8 cellular contexts compared by ENCODE assay signal in genomic region chr22:43014062-43014875, GRCh38. TPM values are rescaled to one million over a fixed set of nuclear protein-coding genes. Genes with fewer than 3 reads are reported as not detected.
DNase-seq lines count a peak whose midpoint lies in the region; ATAC-seq and TF ChIP-seq lines count a peak whose summit lies in the region.

No MANE protein-coding gene starts in this region.

- no peaks in the 10 kb centered on the region for H3K27me3 Mint-ChIP-seq in activated T-cell treated with anti-CD3 and anti-CD28 coated beads, Interleukin-2, amount 50 U/mL, for 4 hours (ENCODE audit: low read depth)

- no peaks in the 10 kb centered on the region for H3K36me3 Mint-ChIP-seq in activated T-cell treated with anti-CD3 and anti-CD28 coated beads, Interleukin-2, amount 50 U/mL, for 4 hours (ENCODE audit: insufficient read depth)

- peak overlapping the region; percentile 94 for H3K4me3 Mint-ChIP-seq in activated T-cell treated with anti-CD3 and anti-CD28 coated beads, Interleukin-2, amount 50 U/mL, for 4 hours

- H3K36me3 ChIP-seq in MM.1S (replicated peaks; ENCODE audit: insufficient read depth, low read length) (no peaks in the 10 kb centered on the region), neutrophil (no peaks in the 10 kb centered on the region)

- peaks cover 33% of the 10 kb centered on the region for H3K79me2 ChIP-seq in MM.1S (ENCODE audit: low read length)

- H3K9ac ChIP-seq in MM.1S (ENCODE audit: low read length) = peak overlapping the region; percentile 53; the same call in 1 of the 2 replicates

- H3K9me3 ChIP-seq in MM.1S (replicated peaks; ENCODE audit: insufficient read depth, low read length) = no peaks in the 10 kb centered on the region
- no peaks in the 10 kb centered on the region for H3K9me3 ChIP-seq in neutrophil

- H4K20me1 ChIP-seq in MM.1S (ENCODE audit: insufficient read depth, low read length) = no peaks in the 10 kb centered on the region

- peaks cover 25% of the 10 kb centered on the region for H3K4me1 Mint-ChIP-seq in activated T-cell treated with anti-CD3 and anti-CD28 coated beads, Interleukin-2, amount 50 U/mL, for 4 hours (ENCODE audit: low read depth)

- TF ChIP-seq CTCF in AG04449 (IDR thresholded peaks at IDR 0.05; ENCODE audit: insufficient read depth, low read length, missing control alignments) = no peak
- TF ChIP-seq CTCF in MM.1S (IDR thresholded peaks at IDR 0.05; ENCODE audit: low read length) = no peak
- TF ChIP-seq CTCF in fibroblast of mammary gland (conservative IDR thresholded peaks at IDR 0.05; ENCODE audit: control insufficient read depth, insufficient read depth, low read depth, low read length) = no peak
- no peak for TF ChIP-seq CTCF in neutrophil (IDR thresholded peaks at IDR 0.05)

- DNase-seq in AG04449 (ENCODE audit: low read depth, low spot score) = no peak
- DNase-seq in MM.1S = peak; percentile 14
- DNase-seq in activated T-cell treated with anti-CD3 and anti-CD28 coated beads, Interleukin-2, amount 50 U/mL, for 4 hours = no peak
- DNase-seq in fibroblast of mammary gland (ENCODE audit: low read depth) = peak; percentile 30
- DNase-seq in amniotic stem cell (lab: John Stamatoyannopoulos, UW) = no peak

- no peaks in the 10 kb centered on the region for H3F3A ChIP-seq in MM.1S (ENCODE audit: insufficient read depth, low read length)

- CTCF ChIA-PET in AG04449 (lab: Yijun Ruan, JAX) = interaction anchor here (0.8 to 3.1 kb wide), 4 partner anchors 9 to 77 kb away, joined by 3 to 15 read pairs (median 8); no protein-coding TSS in a partner anchor

- H3K4me3 ChIP-seq in AG04449 (ENCODE audit: low read depth, low read length) = peak overlapping the region; percentile 83
- H3K4me3 ChIP-seq in MM.1S (ENCODE audit: low read length) = peak overlapping the region; percentile 86
- peak overlapping the region; percentile 80 for H3K4me3 ChIP-seq in fibroblast of mammary gland (ENCODE audit: control insufficient read depth, low read depth, low read length)
- H3K4me3 ChIP-seq in neutrophil (ENCODE audit: low read depth in 1 of 2, low read length in 1 of 2) = peak overlapping the region; percentile 81 to 95

- no peaks in the 10 kb centered on the region for H3K9me3 Mint-ChIP-seq in activated T-cell treated with anti-CD3 and anti-CD28 coated beads, Interleukin-2, amount 50 U/mL, for 4 hours

- H3K4me1 ChIP-seq in MM.1S (ENCODE audit: low read length) = 0 out of 2 replicates have a peak, but pooled peaks cover 4% of the 10 kb centered on the region
- H3K4me1 ChIP-seq in neutrophil (ENCODE audit: control insufficient read depth in 1 of 2, insufficient read depth in 1 of 2, low read depth in 1 of 2, low read length in 1 of 2) = peaks cover 27 to 31% of the 10 kb centered on the region in 2 experiments

- H3K4me2 ChIP-seq in MM.1S (ENCODE audit: low read depth, low read length) = peak overlapping the region; percentile 86

- H3K27ac ChIP-seq in MM.1S (ENCODE audit: low read length) = no peak overlapping the region
- H3K27ac ChIP-seq in neutrophil = peak overlapping the region; percentile 89

- peak; percentile 6 for ATAC-seq in GM19043 (IDR thresholded peaks at IDR 0.05; ENCODE audit: low read depth, unreplicated experiment)
- ATAC-seq in activated T-cell treated with anti-CD3 and anti-CD28 coated beads, Interleukin-2, amount 50 U/mL, for 4 hours = peak; percentile 8 to 30
- no peak for ATAC-seq in HG02870 (IDR thresholded peaks at IDR 0.05; ENCODE audit: unreplicated experiment)

- POLR2A ChIA-PET in AG04449 (lab: Yijun Ruan, JAX) = interaction anchor here (0.8 to 4.2 kb wide), 11 partner anchors 11 to 156 kb away, joined by 3 to 46 read pairs (median 4); no protein-coding TSS in a partner anchor

- H3K9me2 ChIP-seq in MM.1S (replicated peaks; ENCODE audit: insufficient read depth, low read length) = no peaks in the 10 kb centered on the region

- H2AFZ ChIP-seq in MM.1S (ENCODE audit: low read length) = peak overlapping the region; percentile 78

- no peaks in the 10 kb centered on the region; the same call in 1 of the 2 replicates for H3K27me3 ChIP-seq in MM.1S (replicated peaks; ENCODE audit: insufficient read depth, low read length)
- no peaks in the 10 kb centered on the region for H3K27me3 ChIP-seq in neutrophil

RNA-seq across cellular contexts. Expression of gene PACSIN2, which starts 0.7 kb away (rescaled TPM):
- total RNA-seq in activated T-cell treated with anti-CD3 and anti-CD28 coated beads, Interleukin-2, amount 50 U/mL, for 4 hours = 10 to 100 TPM; 24.5 to 30.2 (median 28.1) TPM

Comparison
In these comparisons a context has a peak if more than half of its experiments do, and no peak if none do; other contexts are left out.
1. DNase-seq: peak in MM.1S (single experiment) and fibroblast of mammary gland (single experiment); none in AG04449 (single experiment), activated T-cell treated with anti-CD3 and anti-CD28 coated beads, Interleukin-2, amount 50 U/mL, for 4 hours (single experiment) and amniotic stem cell (single experiment).
2. Peak in every context shown above with its lines, with median percentiles within 50 percentile points of each other: H3K4me3 ChIP-seq.